ENCODE assay signal across 8 cellular contexts in the genomic region with DNA sequence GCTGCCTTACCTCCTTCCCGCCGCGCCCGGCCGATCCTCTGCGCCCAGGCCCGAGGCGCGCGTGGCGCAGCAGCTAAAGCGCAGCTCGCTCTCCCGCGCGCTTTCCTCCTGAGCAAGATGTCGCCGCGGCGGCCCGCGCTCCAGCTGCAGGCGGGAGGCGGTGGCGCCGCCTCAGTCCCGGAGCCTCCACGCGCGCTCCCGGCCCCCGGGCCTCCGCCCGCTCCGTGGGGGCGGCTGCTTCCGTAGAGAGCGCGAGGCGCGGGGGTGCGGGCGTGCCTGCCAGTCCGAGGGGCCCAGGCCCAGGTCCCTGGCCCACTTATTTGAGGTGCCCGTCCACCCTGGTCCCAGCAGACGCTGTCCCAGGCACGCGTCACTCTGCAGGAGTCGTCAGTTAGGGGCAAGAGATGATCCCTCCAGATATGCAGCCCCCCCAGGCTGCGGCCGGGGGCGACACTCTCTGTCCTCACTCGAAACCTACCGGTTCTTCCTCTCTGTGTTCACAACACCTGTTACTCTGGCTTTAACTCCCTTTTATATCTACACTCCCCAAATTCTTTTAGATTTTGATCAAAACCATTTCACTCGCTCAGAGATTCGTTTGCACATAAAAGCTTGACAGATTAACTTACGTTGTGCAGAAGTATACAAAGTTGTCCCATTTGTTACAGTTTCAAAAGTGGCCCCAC. TPM values are rescaled to one million over a fixed set of nuclear protein-coding genes. Genes with fewer than 3 reads are reported as not detected.
DNase-seq lines count a peak whose midpoint lies in the region; ATAC-seq and TF ChIP-seq lines count a peak whose summit lies in the region.

CCSAP (minus strand) TSS at position 146 of the 686 bp plus-strand sequence. CDS start 582 bp downstream, outside the sequence.

- H3K36me3 ChIP-seq in brain microvascular endothelial cell (replicated peaks) (no peaks in the 10 kb centered on the region), skeletal muscle tissue (ENCODE audit: control insufficient read depth in 3 of 3, insufficient read depth in 3 of 3, low read length in 3 of 3) (no peaks in the 10 kb centered on the region)

- peaks cover 8 to 12% (median 12%) of the 10 kb centered on the region in 3 donors for H3K4me1 ChIP-seq in skeletal muscle tissue (ENCODE audit: control insufficient read depth in 3 of 3, insufficient read depth in 3 of 3, low read length in 3 of 3)

- H3K27me3 ChIP-seq in brain microvascular endothelial cell (replicated peaks) (peaks cover 1% of the 10 kb centered on the region), skeletal muscle tissue (ENCODE audit: control insufficient read depth in 3 of 3, insufficient read depth in 3 of 3, low read length in 3 of 3) (no peaks in the 10 kb centered on the region)

- in situ Hi-C loops in brain microvascular endothelial cell (cut with HindIII; ENCODE audit: low pct_ligation_motif_present, low sequenced_read_pairs): no loop called here

- peak within 1 kb of the TSS; percentile 77 for H3K4me3 ChIP-seq in brain microvascular endothelial cell (ENCODE audit: low read depth, low read length)
- peak within 1 kb of the TSS; percentile 77 for H3K4me3 ChIP-seq in iPS-18c (ENCODE audit: insufficient read depth, low read depth, low read length)
- H3K4me3 ChIP-seq in skeletal muscle tissue (ENCODE audit: low read length in 3 of 3): peak within 1 kb of the TSS; percentile 70 to 87 (median 84)

- TF ChIP-seq CTCF in brain microvascular endothelial cell (IDR thresholded peaks at IDR 0.05; ENCODE audit: low read depth, low read length, missing control alignments): no peak

- H3K9me3 ChIP-seq in iPS-18c (ENCODE audit: control insufficient read depth, insufficient read depth, low read length): no peaks in the 10 kb centered on the region
- H3K9me3 ChIP-seq in skeletal muscle tissue (ENCODE audit: control insufficient read depth in 3 of 3, low read length in 3 of 3): no peaks in the 10 kb centered on the region

- ATAC-seq in GM21528 (IDR thresholded peaks at IDR 0.05; ENCODE audit: low FRiP score, unreplicated experiment): peak; percentile 44

- peak within 1 kb of the TSS; percentile 78 to 88 (median 79) for H3K9ac ChIP-seq in skeletal muscle tissue (ENCODE audit: low read depth in 1 of 3, low read length in 3 of 3)

- DNase-seq in ELR (ENCODE audit: low read depth): peak; percentile 58
- DNase-seq in HuH-7 (ENCODE audit: low spot score): peak; percentile 63
- peak in 4 of 5 experiments; percentile 15 to 76 (median 46) for DNase-seq in T-helper 2 cell
- DNase-seq in brain microvascular endothelial cell: no peak
- DNase-seq in NCI-H2029 treated with DMSO at 0.1 percent for 48 hours (lab: John Stamatoyannopoulos, UW): no peak

- H3K27ac ChIP-seq in brain microvascular endothelial cell (peak within 1 kb of the TSS; percentile 14), skeletal muscle tissue (ENCODE audit: low read depth, low read length) (peak within 1 kb of the TSS; percentile 69)

RNA-seq across cellular contexts. Expression of gene CCSAP, which starts in this region (rescaled TPM):
- total RNA-seq in skeletal muscle tissue: 5.2 TPM

Comparison
In these comparisons a context has a peak if more than half of its experiments do, and no peak if none do; other contexts are left out.
1. DNase-seq: peak in ELR (single experiment), HuH-7 (single experiment) and T-helper 2 cell (4 of 5); none in brain microvascular endothelial cell (single experiment) and NCI-H2029 treated with DMSO at 0.1 percent for 48 hours (single experiment).
2. Peak in every context shown above with its lines, with median percentiles within 50 percentile points of each other: H3K4me3 ChIP-seq.